Comparison of ENCODE assay signal across 11 cellular contexts in the genomic region with DNA sequence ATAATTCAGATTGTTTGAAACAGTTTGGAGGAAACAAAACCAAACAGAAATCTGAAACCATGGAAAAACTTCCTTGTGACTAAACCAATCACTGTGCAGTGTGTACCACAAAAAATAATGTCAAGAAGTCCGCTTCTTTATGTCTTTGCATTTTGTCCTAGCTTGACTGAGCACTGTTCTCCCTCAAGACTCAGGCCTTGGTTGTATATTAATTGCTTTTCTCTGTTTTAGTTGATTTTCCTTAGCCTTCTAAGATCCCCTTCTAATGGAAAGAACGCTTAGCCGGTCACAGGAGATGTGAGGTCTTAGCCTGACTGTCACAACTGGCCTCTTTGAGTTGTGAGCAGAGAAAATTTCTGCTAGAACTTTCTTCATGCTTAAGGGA. TPM values are rescaled to one million over a fixed set of nuclear protein-coding genes. Genes with fewer than 3 reads are reported as not detected.
A peak's percentile ranks its signal among the peaks of the same experiment; 100 is the strongest.
DNase-seq lines count a peak whose midpoint lies in the region; ATAC-seq and TF ChIP-seq lines count a peak whose summit lies in the region.
"Had no signal": no experiment of that assay in that cellular context is flagged by ENCODE, and none has a peak within 500 bp of the region (broad histone marks: within the 10 kb centered on the region; RNA-seq: fewer than 3 reads in every experiment).

No MANE protein-coding gene starts in this region.

- POLR2A ChIA-PET in activated CD4-positive, alpha-beta T cell treated with anti-CD3 and anti-CD28 coated beads for 36 hours (lab: Charles Lee), result no interaction called here
- POLR2A ChIA-PET in RWPE1 (lab: Yijun Ruan, JAX; ENCODE audit: low non-redundant PET), result no interaction called here

- no peak for TF ChIP-seq CTCF in glutamatergic neuron (IDR thresholded peaks at IDR 0.05; ENCODE audit: partially characterized antibody, unreplicated experiment)
- TF ChIP-seq CTCF in RWPE1 (conservative IDR thresholded peaks at IDR 0.05; ENCODE audit: low read depth), result no peak

- H3K27ac ChIP-seq in KOPT-K1 (ENCODE audit: low read depth, low read length, poor library complexity, severe bottlenecking), result peak overlapping the region; percentile 49
- H3K27ac ChIP-seq in RWPE1, result no peak overlapping the region
- H3K27ac ChIP-seq: 22Rv1 had no signal

- intact Hi-C loops in activated CD4-positive, alpha-beta T cell treated with anti-CD3 and anti-CD28 coated beads for 36 hours (cut with DNase I, micrococcal nuclease), result no loop called here

- peaks cover 41% of the 10 kb centered on the region for H3K9me3 ChIP-seq in KOPT-K1 (ENCODE audit: insufficient read depth, low read length, poor library complexity, severe bottlenecking)

- CTCF ChIA-PET in activated CD4-positive, alpha-beta T cell treated with anti-CD3 and anti-CD28 coated beads for 36 hours (lab: Charles Lee), result interaction anchor here (0.7 to 1.9 kb wide), 4 partner anchors 19 to 296 kb away, joined by 3 to 6 read pairs (median 4); no protein-coding TSS in a partner anchor
- CTCF ChIA-PET in RWPE1 (lab: Yijun Ruan, JAX), result interaction anchor here (0.6 kb wide), 1 partner anchor 15 kb away, joined by 3 read pairs; no protein-coding TSS in a partner anchor

- no peak overlapping the region for H3K4me3 Mint-ChIP-seq in activated CD4-positive, alpha-beta T cell treated with anti-CD3 and anti-CD28 coated beads for 36 hours
- H3K4me3 Mint-ChIP-seq in glutamatergic neuron (ENCODE audit: unreplicated experiment), result no peak overlapping the region
- H3K4me3 Mint-ChIP-seq: dendritic cell treated with granulocyte-macrophage colony-stimulating factor and Interleukin-4, amounts not matched to agents 40 ng/mL and 50 ng/mL, for 4 days had no signal

- peaks cover 23% of the 10 kb centered on the region for H3K9me3 Mint-ChIP-seq in activated CD4-positive, alpha-beta T cell treated with anti-CD3 and anti-CD28 coated beads for 36 hours (ENCODE audit: low read depth)
- H3K9me3 Mint-ChIP-seq in glutamatergic neuron (ENCODE audit: unreplicated experiment), result peaks cover 2% of the 10 kb centered on the region

- no peak for DNase-seq in activated CD4-positive, alpha-beta T cell treated with anti-CD3 and anti-CD28 coated beads for 36 hours
- DNase-seq in activated CD4-positive, alpha-beta T cell treated with anti-CD3 and anti-CD28 coated beads for 1 hour, result no peak
- DNase-seq in glutamatergic neuron (no peak), AG08396 (ENCODE audit: low spot score) (no peak), NOMO-1 treated with dmso at 0.1 percent for 144 hours (lab: John Stamatoyannopoulos, UW; ENCODE audit: unreplicated experiment) (no peak), RWPE1 (ENCODE audit: low spot score) (no peak)
- no peak for DNase-seq in stimulated activated naive CD8-positive, alpha-beta T cell treated with anti-CD3 and anti-CD28 coated beads, Interleukin-15, Interleukin-2, amounts not matched to agents 100 U/mL and 50 U/mL, for 24 hours
- DNase-seq: NCI-H2171 had no signal

- H3K36me3 Mint-ChIP-seq in activated CD4-positive, alpha-beta T cell treated with anti-CD3 and anti-CD28 coated beads for 36 hours (ENCODE audit: low read depth), result peaks cover 35% of the 10 kb centered on the region
- H3K36me3 Mint-ChIP-seq in glutamatergic neuron (ENCODE audit: unreplicated experiment), result peaks cover 3% of the 10 kb centered on the region

- peaks cover 41% of the 10 kb centered on the region for H3K4me1 Mint-ChIP-seq in activated CD4-positive, alpha-beta T cell treated with anti-CD3 and anti-CD28 coated beads for 36 hours
- H3K4me1 Mint-ChIP-seq in glutamatergic neuron (ENCODE audit: low read depth, unreplicated experiment), result peaks cover 22% of the 10 kb centered on the region

- peak overlapping the region; percentile 86 for H3K27ac Mint-ChIP-seq in activated CD4-positive, alpha-beta T cell treated with anti-CD3 and anti-CD28 coated beads for 36 hours
- peak overlapping the region; percentile 13 for H3K27ac Mint-ChIP-seq in glutamatergic neuron (ENCODE audit: unreplicated experiment)
- H3K27ac Mint-ChIP-seq: dendritic cell treated with granulocyte-macrophage colony-stimulating factor and Interleukin-4, amounts not matched to agents 40 ng/mL and 50 ng/mL, for 4 days had no signal

- H3K36me3 ChIP-seq in KOPT-K1 (ENCODE audit: insufficient read depth, low read length), result peaks cover 8% of the 10 kb centered on the region; the same call in 1 of the 2 replicates

- no peaks in the 10 kb centered on the region for H3K27me3 Mint-ChIP-seq in activated CD4-positive, alpha-beta T cell treated with anti-CD3 and anti-CD28 coated beads for 36 hours
- H3K27me3 Mint-ChIP-seq in glutamatergic neuron (ENCODE audit: unreplicated experiment), result peaks cover 4% of the 10 kb centered on the region
- H3K27me3 Mint-ChIP-seq: dendritic cell treated with granulocyte-macrophage colony-stimulating factor and Interleukin-4, amounts not matched to agents 40 ng/mL and 50 ng/mL, for 4 days had no signal

- peak; percentile 33 for ATAC-seq in activated CD4-positive, alpha-beta T cell treated with anti-CD3 and anti-CD28 coated beads for 36 hours
- peak; percentile 58 for ATAC-seq in stimulated activated naive CD8-positive, alpha-beta T cell treated with anti-CD3 and anti-CD28 coated beads, Interleukin-15, Interleukin-2, amounts not matched to agents 100 U/mL and 50 U/mL, for 24 hours

RNA-seq across cellular contexts. Expression of a gene that starts 56.6 kb away (rescaled TPM):
- 10 to 100 TPM; 18.5 to 21.7 TPM for total RNA-seq in activated CD4-positive, alpha-beta T cell treated with anti-CD3 and anti-CD28 coated beads for 36 hours
- 16.0 TPM for total RNA-seq in glutamatergic neuron (ENCODE audit: unreplicated experiment)
